12 cellular contexts compared by ENCODE assay signal in the genomic region with DNA sequence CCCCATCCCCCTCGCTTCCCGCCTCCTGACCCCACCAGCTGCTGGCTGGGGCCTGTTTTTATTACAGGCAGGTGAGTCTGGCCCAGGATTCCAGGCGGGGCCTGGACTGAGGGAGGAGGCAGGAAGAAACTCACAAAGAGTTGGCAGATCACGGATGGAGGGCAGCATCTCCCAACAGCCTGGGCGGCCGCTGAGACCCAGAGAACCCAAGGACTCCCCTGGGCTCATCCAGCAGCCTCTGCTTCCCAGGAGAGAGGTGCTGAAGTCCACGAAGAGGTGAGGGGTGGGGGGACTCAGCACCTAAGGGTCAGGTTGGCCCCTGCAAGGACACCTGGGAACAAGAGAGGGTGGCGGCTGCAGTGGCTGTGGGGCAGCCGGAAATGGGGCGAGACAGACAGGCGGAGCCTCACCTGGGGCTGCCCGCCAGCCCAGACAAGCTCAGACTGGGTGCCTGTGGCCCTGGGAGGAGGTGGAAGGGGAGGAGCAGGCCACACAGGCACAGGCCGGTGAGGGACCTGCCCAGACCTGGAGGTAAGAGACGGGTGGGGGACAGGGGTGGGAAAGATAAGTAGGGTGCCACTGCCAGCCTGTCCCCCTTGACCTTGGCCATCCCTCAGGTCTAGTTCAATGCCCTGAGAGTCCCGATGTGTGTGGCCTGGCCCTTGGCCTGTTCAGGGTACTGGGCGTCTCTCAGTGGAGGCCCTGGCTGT. TPM values are rescaled to one million over a fixed set of nuclear protein-coding genes. Genes with fewer than 3 reads are reported as not detected.
DNase-seq lines count a peak whose midpoint lies in the region; ATAC-seq and TF ChIP-seq lines count a peak whose summit lies in the region.
"Had no signal": no experiment of that assay in that cellular context is flagged by ENCODE, and none has a peak within 500 bp of the region (broad histone marks: within the 10 kb centered on the region; RNA-seq: fewer than 3 reads in every experiment).

No MANE protein-coding gene starts in this region.

- no peak overlapping the region for H3K4me3 Mint-ChIP-seq in T-helper 17 cell
- H3K4me3 Mint-ChIP-seq: activated CD4-positive, alpha-beta memory T cell treated with anti-CD3 and anti-CD28 coated beads for 36 hours; immature natural killer cell had no signal

- H2AFZ ChIP-seq in smooth muscle cell (ENCODE audit: low read depth), result no peak overlapping the region

- H3K79me2 ChIP-seq in smooth muscle cell (ENCODE audit: low read depth), result no peaks in the 10 kb centered on the region

- DNase-seq in HPDE6-E6E7 (ENCODE audit: extremely low spot score) (peak; percentile 95), NCI-H69 (lab: John Stamatoyannopoulos, UW) (peak; percentile 93), smooth muscle cell (lab: John Stamatoyannopoulos, UW; ENCODE audit: unreplicated experiment) (no peak), NAMALWA (ENCODE audit: low spot score) (no peak), T-helper 17 cell (no peak), NCI-H2227 treated with DMSO at 0.1 percent for 48 hours (lab: John Stamatoyannopoulos, UW) (no peak)
- DNase-seq: activated CD4-positive, alpha-beta memory T cell treated with anti-CD3 and anti-CD28 coated beads for 36 hours; immature natural killer cell had no signal

- H4K20me1 ChIP-seq in smooth muscle cell (ENCODE audit: low read depth), result no peaks in the 10 kb centered on the region

- H3K4me1 ChIP-seq in smooth muscle cell (ENCODE audit: low read depth), result peaks cover 6% of the 10 kb centered on the region

- H3K9me3 ChIP-seq in smooth muscle cell (replicated peaks; ENCODE audit: low read depth) (no peaks in the 10 kb centered on the region), T-helper 17 cell (ENCODE audit: control insufficient read depth, low read length, poor library complexity, severe bottlenecking) (no peaks in the 10 kb centered on the region)

- no peaks in the 10 kb centered on the region for H3K36me3 ChIP-seq in smooth muscle cell (ENCODE audit: low read depth)

- H3K4me1 Mint-ChIP-seq in T-helper 17 cell, result peaks cover 2% of the 10 kb centered on the region

- no peak for TF ChIP-seq CTCF in smooth muscle cell (IDR thresholded peaks at IDR 0.05; ENCODE audit: borderline replicate concordance, insufficient read depth, poor library complexity, severe bottlenecking)

- no peaks in the 10 kb centered on the region for H3K36me3 Mint-ChIP-seq in T-helper 17 cell (ENCODE audit: low read depth)
- H3K36me3 Mint-ChIP-seq: activated CD4-positive, alpha-beta memory T cell treated with anti-CD3 and anti-CD28 coated beads for 36 hours had no signal

- H3F3A ChIP-seq in smooth muscle cell (ENCODE audit: low read depth), result peaks cover 19% of the 10 kb centered on the region

- no peak overlapping the region for H3K9ac ChIP-seq in smooth muscle cell (ENCODE audit: low read depth)

- H3K27ac Mint-ChIP-seq in T-helper 17 cell, result no peak overlapping the region
- H3K27ac Mint-ChIP-seq: activated CD4-positive, alpha-beta memory T cell treated with anti-CD3 and anti-CD28 coated beads for 36 hours had no signal

- peak overlapping the region; percentile 34 for H3K4me3 ChIP-seq in smooth muscle cell

- H3K27me3 ChIP-seq in smooth muscle cell (ENCODE audit: low read depth), result no peaks in the 10 kb centered on the region

- WGBS in smooth muscle cell (ENCODE audit: low lambda C conversion rate), result 72% methylated on average over 16 of the region's 16 CpGs

- peak overlapping the region; percentile 46 for H3K4me2 ChIP-seq in smooth muscle cell

- peak; percentile 89 for ATAC-seq in esophagus mucosa
- ATAC-seq in T-helper 17 cell, result no peak
- no peak for ATAC-seq in HG03439 (IDR thresholded peaks at IDR 0.05; ENCODE audit: unreplicated experiment)

- H3K27me3 Mint-ChIP-seq in T-helper 17 cell, result no peaks in the 10 kb centered on the region
- H3K27me3 Mint-ChIP-seq: activated CD4-positive, alpha-beta memory T cell treated with anti-CD3 and anti-CD28 coated beads for 36 hours had no signal

- H3K27ac ChIP-seq in smooth muscle cell (ENCODE audit: low read depth), result peak overlapping the region; percentile 82

RNA-seq across cellular contexts. Expression of gene ADGRG1, which starts 8.7 kb away (rescaled TPM):
- total RNA-seq in esophagus mucosa, result 93.7 TPM
- total RNA-seq in smooth muscle cell, result 27.3 and 32.0 TPM in 2 replicates
- 15.3 and 71.2 TPM in 2 replicates for polyA plus RNA-seq in smooth muscle cell
- 1 to 10 TPM in 1 of 2 donors, under 1 TPM in 1; 0.65 to 1.3 TPM for total RNA-seq in T-helper 17 cell

RNA-seq across cellular contexts. Expression of gene ADGRG3, which starts 48.3 kb away (rescaled TPM):
- total RNA-seq in esophagus mucosa (0.84 TPM), smooth muscle cell (0.13 TPM in 1 of 2 replicates, not detected in the other), T-helper 17 cell (under 1 TPM; 0.75 to 0.99 TPM)
- not detected in 2 replicates for polyA plus RNA-seq in smooth muscle cell
- total RNA-seq: activated CD4-positive, alpha-beta memory T cell treated with anti-CD3 and anti-CD28 coated beads for 36 hours; HT1080; RPMI7951 had no signal

Comparison
In these comparisons a context has a peak if more than half of its experiments do, and no peak if none do; other contexts are left out.
1. DNase-seq: peak in HPDE6-E6E7 (single experiment) and NCI-H69 (single experiment); none in smooth muscle cell (single experiment), NAMALWA (single experiment), T-helper 17 cell (0 of 3) and NCI-H2227 treated with DMSO at 0.1 percent for 48 hours (single experiment).
2. RNA of gene ADGRG1, which starts 8.7 kb away (total RNA-seq): 93.7 TPM in esophagus mucosa (single experiment) and 27.3 to 32.0 TPM in smooth muscle cell; 0.65 to 1.3 TPM in T-helper 17 cell; every median in the first group is over 10 times any median in the second.